Comparison of ENCODE assay signal across 8 cellular contexts in the genomic region with DNA sequence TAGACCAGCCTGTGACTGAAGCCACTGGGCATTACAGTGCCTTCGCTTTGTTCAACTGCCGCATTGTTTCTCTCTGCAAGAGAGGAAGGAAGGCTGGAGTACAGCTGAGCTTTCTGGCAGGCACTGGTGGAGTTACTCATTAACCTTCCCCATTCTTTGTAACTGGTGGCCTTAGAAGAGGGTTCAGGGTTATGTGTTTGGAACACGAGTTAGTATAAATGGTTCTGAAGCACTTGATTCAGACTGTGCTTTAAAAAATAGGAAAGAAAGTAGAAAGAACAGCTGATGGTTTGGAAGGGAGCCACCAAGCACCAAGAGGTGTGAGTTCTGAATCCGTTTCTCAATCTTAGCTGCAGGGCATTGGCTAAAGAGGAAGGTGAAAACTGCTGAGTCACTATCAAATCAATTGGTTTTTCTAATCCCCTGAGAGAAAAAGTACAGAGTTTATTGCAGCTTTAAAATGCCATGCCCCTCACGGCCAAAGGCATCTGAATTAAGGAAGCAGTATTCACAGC. TPM values are rescaled to one million over a fixed set of nuclear protein-coding genes. Genes with fewer than 3 reads are reported as not detected.
DNase-seq lines count a peak whose midpoint lies in the region; ATAC-seq and TF ChIP-seq lines count a peak whose summit lies in the region.

No MANE protein-coding gene starts in this region.

- ATAC-seq in GM18867 (IDR thresholded peaks at IDR 0.05; ENCODE audit: unreplicated experiment) = peak; percentile 73
- peak; percentile 96 for ATAC-seq in HG02943 (IDR thresholded peaks at IDR 0.05; ENCODE audit: low read depth, unreplicated experiment)

- TF ChIP-seq RAD21 in liver (IDR thresholded peaks at IDR 0.05) = peak; percentile 53 to 59

- H3K9me3 ChIP-seq in colonic mucosa (no peaks in the 10 kb centered on the region), liver (ENCODE audit: control insufficient read depth in 4 of 4, low read length in 3 of 4) (no peaks in the 10 kb centered on the region), tibial artery (no peaks in the 10 kb centered on the region)

- no peaks in the 10 kb centered on the region for H3K27me3 ChIP-seq in colonic mucosa
- no peaks in the 10 kb centered on the region for H3K27me3 ChIP-seq in liver (ENCODE audit: control insufficient read depth in 4 of 4, insufficient read depth in 4 of 4, low read length in 3 of 4)
- H3K27me3 ChIP-seq in tibial artery = no peaks in the 10 kb centered on the region

- H3K4me3 ChIP-seq in colonic mucosa = no peak overlapping the region
- peak overlapping the region; percentile 74 to 96 (median 93) for H3K4me3 ChIP-seq in liver (ENCODE audit: low read depth in 1 of 3, low read length in 3 of 3)
- H3K4me3 ChIP-seq in tibial artery = no peak overlapping the region

- intact Hi-C loops in colonic mucosa (cut with DNase I) = no loop called here
- intact Hi-C loops in tibial artery (cut with DNase I; ENCODE audit: low total_unique reads) = no loop called here

- peak; percentile 86 to 93 for DNase-seq in NOMO-1 (lab: John Stamatoyannopoulos, UW; ENCODE audit: unreplicated experiment in 2 of 2)
- DNase-seq in colonic mucosa = peak; percentile 87
- DNase-seq in tibial artery = peak in 1 of 2 donors; percentile 21
- DNase-seq in NCI-H1092 treated with DMSO at 0.1 percent for 48 hours (lab: John Stamatoyannopoulos, UW) = no peak
- DNase-seq in stimulated activated CD4-positive, alpha-beta T cell treated with anti-CD3 and anti-CD28 coated beads, Interleukin-2, amount 100 ng/mL, for 48 hours = no peak

- 7% methylated on average over 5 of the region's 5 CpGs for WGBS in liver

- H3K36me3 ChIP-seq in colonic mucosa (no peaks in the 10 kb centered on the region), liver (ENCODE audit: control insufficient read depth in 4 of 4, insufficient read depth in 3 of 4, low read depth in 1 of 4, low read length in 3 of 4) (peaks cover 3 to 33% (median 24%) of the 10 kb centered on the region in 4 donors), tibial artery (no peaks in the 10 kb centered on the region)

- TF ChIP-seq CTCF in colonic mucosa (IDR thresholded peaks at IDR 0.05) = no peak
- TF ChIP-seq CTCF in liver (IDR thresholded peaks at IDR 0.05; ENCODE audit: low read depth, low read length, missing input control) = no peak
- TF ChIP-seq CTCF in tibial artery (IDR thresholded peaks at IDR 0.05) = no peak

- peak overlapping the region in 1 of 2 donors; percentile 55 for H3K9ac ChIP-seq in colonic mucosa (ENCODE audit: low read depth in 2 of 2, low read length in 2 of 2)
- H3K9ac ChIP-seq in liver (ENCODE audit: low read depth in 1 of 2, low read length in 2 of 2) = peak overlapping the region in 1 of 2 donors; percentile 97

- H3K27ac ChIP-seq in colonic mucosa = peak overlapping the region; percentile 68
- peak overlapping the region; percentile 47 to 76 for H3K27ac ChIP-seq in liver (ENCODE audit: low read depth in 1 of 2, low read length in 2 of 2)
- peak overlapping the region; percentile 2 to 34 for H3K27ac ChIP-seq in tibial artery

- no peaks in the 10 kb centered on the region for H3K4me1 ChIP-seq in colonic mucosa
- H3K4me1 ChIP-seq in liver (ENCODE audit: control insufficient read depth in 4 of 4, insufficient read depth in 4 of 4, low read length in 3 of 4) = peaks cover 4 to 42% (median 18%) of the 10 kb centered on the region in 4 donors
- H3K4me1 ChIP-seq in tibial artery = peaks cover 0 to 14% (median 8%) of the 10 kb centered on the region in 4 donors

TF ChIP-seq in liver, 16 proteins besides CTCF, POLR2A, EP300 and RAD21:
- TF ChIP-seq JUND (IDR thresholded peaks at IDR 0.05) = peak; percentile 54 to 77
- TF ChIP-seq, protein P1, sequence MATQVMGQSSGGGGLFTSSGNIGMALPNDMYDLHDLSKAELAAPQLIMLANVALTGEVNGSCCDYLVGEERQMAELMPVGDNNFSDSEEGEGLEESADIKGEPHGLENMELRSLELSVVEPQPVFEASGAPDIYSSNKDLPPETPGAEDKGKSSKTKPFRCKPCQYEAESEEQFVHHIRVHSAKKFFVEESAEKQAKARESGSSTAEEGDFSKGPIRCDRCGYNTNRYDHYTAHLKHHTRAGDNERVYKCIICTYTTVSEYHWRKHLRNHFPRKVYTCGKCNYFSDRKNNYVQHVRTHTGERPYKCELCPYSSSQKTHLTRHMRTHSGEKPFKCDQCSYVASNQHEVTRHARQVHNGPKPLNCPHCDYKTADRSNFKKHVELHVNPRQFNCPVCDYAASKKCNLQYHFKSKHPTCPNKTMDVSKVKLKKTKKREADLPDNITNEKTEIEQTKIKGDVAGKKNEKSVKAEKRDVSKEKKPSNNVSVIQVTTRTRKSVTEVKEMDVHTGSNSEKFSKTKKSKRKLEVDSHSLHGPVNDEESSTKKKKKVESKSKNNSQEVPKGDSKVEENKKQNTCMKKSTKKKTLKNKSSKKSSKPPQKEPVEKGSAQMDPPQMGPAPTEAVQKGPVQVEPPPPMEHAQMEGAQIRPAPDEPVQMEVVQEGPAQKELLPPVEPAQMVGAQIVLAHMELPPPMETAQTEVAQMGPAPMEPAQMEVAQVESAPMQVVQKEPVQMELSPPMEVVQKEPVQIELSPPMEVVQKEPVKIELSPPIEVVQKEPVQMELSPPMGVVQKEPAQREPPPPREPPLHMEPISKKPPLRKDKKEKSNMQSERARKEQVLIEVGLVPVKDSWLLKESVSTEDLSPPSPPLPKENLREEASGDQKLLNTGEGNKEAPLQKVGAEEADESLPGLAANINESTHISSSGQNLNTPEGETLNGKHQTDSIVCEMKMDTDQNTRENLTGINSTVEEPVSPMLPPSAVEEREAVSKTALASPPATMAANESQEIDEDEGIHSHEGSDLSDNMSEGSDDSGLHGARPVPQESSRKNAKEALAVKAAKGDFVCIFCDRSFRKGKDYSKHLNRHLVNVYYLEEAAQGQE (IDR thresholded peaks at IDR 0.05) = peak; percentile 89
- TF ChIP-seq EGR1 (IDR thresholded peaks at IDR 0.05; ENCODE audit: low read depth in 2 of 2) = peak in 1 of 2 donors; percentile 67
- peak; percentile 96 for TF ChIP-seq RXRA (IDR thresholded peaks at IDR 0.05)
- TF ChIP-seq FOXA1 (IDR thresholded peaks at IDR 0.05) = peak; percentile 50
- TF ChIP-seq TAF1 (conservative IDR thresholded peaks at IDR 0.05) = peak; percentile 70
- TF ChIP-seq HNF4G (IDR thresholded peaks at IDR 0.05) = no peak
- TF ChIP-seq, protein P2, sequence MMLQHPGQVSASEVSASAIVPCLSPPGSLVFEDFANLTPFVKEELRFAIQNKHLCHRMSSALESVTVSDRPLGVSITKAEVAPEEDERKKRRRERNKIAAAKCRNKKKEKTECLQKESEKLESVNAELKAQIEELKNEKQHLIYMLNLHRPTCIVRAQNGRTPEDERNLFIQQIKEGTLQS (IDR thresholded peaks at IDR 0.05) = no peak
- peak; percentile 53 for TF ChIP-seq NR2F2 (IDR thresholded peaks at IDR 0.05)
- TF ChIP-seq SP1 (IDR thresholded peaks at IDR 0.05) = peak; percentile 89
- TF ChIP-seq HNF4A (conservative IDR thresholded peaks at IDR 0.05) = peak; percentile 66 to 83
- peak; percentile 54 for TF ChIP-seq FOXA2 (IDR thresholded peaks at IDR 0.05)
- TF ChIP-seq YY1 (IDR thresholded peaks at IDR 0.05) = peak; percentile 69
- no peak for TF ChIP-seq GABPA (IDR thresholded peaks at IDR 0.05 in 1 of 2, conservative IDR thresholded peaks at IDR 0.05 in 1 of 2)
- TF ChIP-seq, protein P3, sequence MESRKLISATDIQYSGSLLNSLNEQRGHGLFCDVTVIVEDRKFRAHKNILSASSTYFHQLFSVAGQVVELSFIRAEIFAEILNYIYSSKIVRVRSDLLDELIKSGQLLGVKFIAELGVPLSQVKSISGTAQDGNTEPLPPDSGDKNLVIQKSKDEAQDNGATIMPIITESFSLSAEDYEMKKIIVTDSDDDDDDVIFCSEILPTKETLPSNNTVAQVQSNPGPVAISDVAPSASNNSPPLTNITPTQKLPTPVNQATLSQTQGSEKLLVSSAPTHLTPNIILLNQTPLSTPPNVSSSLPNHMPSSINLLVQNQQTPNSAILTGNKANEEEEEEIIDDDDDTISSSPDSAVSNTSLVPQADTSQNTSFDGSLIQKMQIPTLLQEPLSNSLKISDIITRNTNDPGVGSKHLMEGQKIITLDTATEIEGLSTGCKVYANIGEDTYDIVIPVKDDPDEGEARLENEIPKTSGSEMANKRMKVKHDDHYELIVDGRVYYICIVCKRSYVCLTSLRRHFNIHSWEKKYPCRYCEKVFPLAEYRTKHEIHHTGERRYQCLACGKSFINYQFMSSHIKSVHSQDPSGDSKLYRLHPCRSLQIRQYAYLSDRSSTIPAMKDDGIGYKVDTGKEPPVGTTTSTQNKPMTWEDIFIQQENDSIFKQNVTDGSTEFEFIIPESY (IDR thresholded peaks at IDR 0.05) = peak; percentile 81
- TF ChIP-seq, protein P4, sequence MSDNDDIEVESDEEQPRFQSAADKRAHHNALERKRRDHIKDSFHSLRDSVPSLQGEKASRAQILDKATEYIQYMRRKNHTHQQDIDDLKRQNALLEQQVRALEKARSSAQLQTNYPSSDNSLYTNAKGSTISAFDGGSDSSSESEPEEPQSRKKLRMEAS (IDR thresholded peaks at IDR 0.05) = peak; percentile 90
TF ChIP-seq in liver: peak in this region for 13.

RNA-seq across cellular contexts. Expression of a gene that starts 3.7 kb away (rescaled TPM):
- total RNA-seq in colonic mucosa (10 to 100 TPM; 37.6 to 48.5 TPM), liver (100 to 1,000 TPM in 1 of 2 donors, 10 to 100 TPM in 1; 83.5 to 326 TPM)
- polyA plus RNA-seq in liver = 100 to 1,000 TPM; 243 to 250 TPM

Comparison
In these comparisons a context has a peak if more than half of its experiments do, and no peak if none do; other contexts are left out.
1. DNase-seq: peak in NOMO-1 (2 of 2) and colonic mucosa (single experiment); none in NCI-H1092 treated with DMSO at 0.1 percent for 48 hours (single experiment) and stimulated activated CD4-positive, alpha-beta T cell treated with anti-CD3 and anti-CD28 coated beads, Interleukin-2, amount 100 ng/mL, for 48 hours (0 of 2).
2. H3K27ac ChIP-seq: peak in every context shown above with its lines; median percentile 68 in colonic mucosa; 62 in liver; 18 in tibial artery.
3. H3K4me3 ChIP-seq: peak in liver (3 of 3); none in colonic mucosa (single experiment) and tibial artery (0 of 2).